In the genomic region with DNA sequence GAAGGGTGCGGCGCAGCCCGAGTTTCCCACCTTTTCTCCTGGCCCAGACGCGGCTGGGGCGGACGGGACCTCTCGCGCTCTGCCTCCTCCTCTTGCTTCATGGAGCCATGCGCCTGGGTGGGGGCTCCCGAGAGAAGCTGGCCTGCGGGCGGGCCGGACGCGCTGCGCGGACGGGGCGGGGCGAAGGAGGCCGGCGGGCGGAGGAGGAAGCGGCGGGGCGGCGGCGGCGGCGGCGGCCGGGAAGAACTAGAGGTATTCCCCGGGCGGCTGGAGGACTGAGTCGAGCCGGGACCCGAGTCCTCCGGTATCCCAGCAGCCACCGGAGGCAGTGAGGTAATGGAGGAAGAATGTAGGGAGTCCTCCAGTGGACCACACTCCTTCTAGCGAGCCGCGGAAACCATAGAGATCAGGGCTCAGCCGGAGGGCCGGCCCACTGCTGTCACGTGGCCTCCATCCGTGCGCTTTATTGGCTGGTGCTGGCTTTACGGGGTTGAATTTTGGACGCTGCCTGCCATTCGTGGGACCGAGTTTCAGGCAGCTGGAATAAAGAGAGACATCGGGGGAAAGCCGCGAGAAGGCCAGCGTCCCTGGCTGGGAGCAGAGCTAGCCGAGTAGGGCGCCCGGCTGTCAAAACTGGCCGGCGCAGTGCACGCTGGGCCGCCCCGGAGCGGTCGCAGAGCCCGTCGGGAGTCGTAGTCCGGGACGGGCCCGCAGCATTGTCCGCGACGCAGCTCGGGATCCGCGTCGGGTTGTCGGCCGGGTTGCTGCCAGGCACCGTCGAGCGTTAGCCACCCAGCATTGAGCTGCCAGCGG, we compare ENCODE assay signal across 8 cellular contexts. TPM values are rescaled to one million over a fixed set of nuclear protein-coding genes. Genes with fewer than 3 reads are reported as not detected.
DNase-seq lines count a peak whose midpoint lies in the region; ATAC-seq and TF ChIP-seq lines count a peak whose summit lies in the region.
"Not testable (repeated sequence)": the region's sequence is repeated elsewhere in the genome, so short reads cannot be mapped to it uniquely, and the experiment has no call there.

A gene (minus strand): TSS at position 177 of the 813 bp plus-strand sequence. CDS start 11,722 bp downstream, outside the sequence.

- not testable (repeated sequence) for BruUV-seq in Caco-2 (replicated peaks; lab: Mats Ljungman, UMichigan)

- POLR2A ChIA-PET in Caco-2 (lab: Charles Lee), result interaction anchor here (1.1 kb wide), 1 partner anchor 36 kb away, joined by 5 read pairs; no protein-coding TSS in a partner anchor

- intact Hi-C loops in Caco-2 (cut with micrococcal nuclease; ENCODE audit: unreplicated experiment), result not testable (repeated sequence)

- peak; percentile 87 for ATAC-seq in GM21423 (IDR thresholded peaks at IDR 0.05; ENCODE audit: unreplicated experiment)

- H3K27me3 Mint-ChIP-seq in Caco-2 (ENCODE audit: insufficient read depth, unreplicated experiment); activated T-cell treated with anti-CD3 and anti-CD28 coated beads, Interleukin-2, amount 50 U/mL, for 24 hours: not testable (repeated sequence)

- H3K9me3 Mint-ChIP-seq in Caco-2 (ENCODE audit: unreplicated experiment); activated T-cell treated with anti-CD3 and anti-CD28 coated beads, Interleukin-2, amount 50 U/mL, for 24 hours: not testable (repeated sequence)

- CTCF ChIA-PET in Caco-2 (lab: Charles Lee), result interaction anchor here (0.8 kb wide), 1 partner anchor 65 kb away, joined by 4 read pairs; no protein-coding TSS in a partner anchor

- peak; percentile 82 to 92 for DNase-seq in Caco-2
- peak; percentile 69 for DNase-seq in HT-29 (ENCODE audit: low spot score)
- DNase-seq in RKO (ENCODE audit: low spot score), result peak; percentile 71
- peak; percentile 84 for DNase-seq in activated T-cell treated with anti-CD3 and anti-CD28 coated beads, Interleukin-2, amount 50 U/mL, for 24 hours
- not testable (repeated sequence) for DNase-seq in epithelial cell of prostate (ENCODE audit: low read depth, low spot score)
- DNase-seq in midbrain (lab: John Stamatoyannopoulos, UW), result peak; percentile 78
- DNase-seq in stimulated activated CD8-positive, alpha-beta memory T cell treated with anti-CD3 and anti-CD28 coated beads, Interleukin-15, amount 100 ng/mL, for 1 hour (ENCODE audit: low read depth), result peak; percentile 45

- peaks cover 29% of the 10 kb centered on the region for H3K4me1 ChIP-seq in Caco-2

- peak within 1 kb of the TSS; percentile 74 for H3K4me3 ChIP-seq in Caco-2 (ENCODE audit: low read depth, low read length)

- peak within 1 kb of the TSS; percentile 85 for H3K27ac ChIP-seq in epithelial cell of prostate

- H3K36me3 ChIP-seq in Caco-2 (ENCODE audit: control insufficient read depth, insufficient read depth, low read length), result not testable (repeated sequence)

- peak within 1 kb of the TSS; percentile 93 for H3K4me3 Mint-ChIP-seq in Caco-2 (ENCODE audit: unreplicated experiment)
- peak within 1 kb of the TSS; percentile 89 for H3K4me3 Mint-ChIP-seq in activated T-cell treated with anti-CD3 and anti-CD28 coated beads, Interleukin-2, amount 50 U/mL, for 24 hours

- H3K4me1 Mint-ChIP-seq in Caco-2 (ENCODE audit: low read depth, unreplicated experiment), result peaks cover 23% of the 10 kb centered on the region
- H3K4me1 Mint-ChIP-seq in activated T-cell treated with anti-CD3 and anti-CD28 coated beads, Interleukin-2, amount 50 U/mL, for 24 hours (ENCODE audit: low read depth), result peaks cover 53% of the 10 kb centered on the region

- not testable (repeated sequence) for H3K27me3 ChIP-seq in Caco-2 (replicated peaks; ENCODE audit: control insufficient read depth, insufficient read depth, low read length)

- not testable (repeated sequence) for TF ChIP-seq CTCF in Caco-2 (IDR thresholded peaks at IDR 0.05; ENCODE audit: insufficient read depth in 1 of 2, low read depth in 1 of 2, low read length in 1 of 2, severe bottlenecking in 1 of 2, unreplicated experiment in 1 of 2)

- H3K9me3 ChIP-seq in Caco-2, result not testable (repeated sequence)

- peaks cover 43% of the 10 kb centered on the region for H3K36me3 Mint-ChIP-seq in Caco-2 (ENCODE audit: insufficient read depth, unreplicated experiment)
- peaks cover 39% of the 10 kb centered on the region for H3K36me3 Mint-ChIP-seq in activated T-cell treated with anti-CD3 and anti-CD28 coated beads, Interleukin-2, amount 50 U/mL, for 24 hours (ENCODE audit: low read depth)

- peak within 1 kb of the TSS; percentile 89 for H3K27ac Mint-ChIP-seq in Caco-2 (ENCODE audit: unreplicated experiment)
- peak within 1 kb of the TSS; percentile 93 for H3K27ac Mint-ChIP-seq in activated T-cell treated with anti-CD3 and anti-CD28 coated beads, Interleukin-2, amount 50 U/mL, for 24 hours

RNA-seq across cellular contexts. Expression of the gene that starts here (rescaled TPM):
- 28.1 and 29.3 TPM in 2 replicates for total RNA-seq in Caco-2 (2022)
- total RNA-seq in HT-29 (2014; rRNA removed; shearing (Covaris generic)), result 8.7 and 10.5 TPM in 2 replicates
